In genomic region chr14:64320362-64320761, GRCh38 we compare ENCODE assay signal across 2 cellular contexts. TPM values are rescaled to one million over a fixed set of nuclear protein-coding genes. Genes with fewer than 3 reads are reported as not detected.
"Had no signal": no experiment of that assay in that cellular context is flagged by ENCODE, and none has a peak within 500 bp of the region (broad histone marks: within the 10 kb centered on the region; RNA-seq: fewer than 3 reads in every experiment).

No MANE protein-coding gene starts in this region.

RNA-seq across cellular contexts. Expression of gene ESR2, which starts 26.2 kb away (rescaled TPM):
- total RNA-seq: osteoblast, smooth muscle cell had no signal
- polyA plus RNA-seq: smooth muscle cell had no signal
